ENCODE assay signal across 24 cellular contexts in genomic region chr20:13936781-13937576, GRCh38. TPM values are rescaled to one million over a fixed set of nuclear protein-coding genes. Genes with fewer than 3 reads are reported as not detected.
A peak's percentile ranks its signal among the peaks of the same experiment; 100 is the strongest.
DNase-seq lines count a peak whose midpoint lies in the region; ATAC-seq and TF ChIP-seq lines count a peak whose summit lies in the region.
"Had no signal": no experiment of that assay in that cellular context is flagged by ENCODE, and none has a peak within 500 bp of the region (broad histone marks: within the 10 kb centered on the region; RNA-seq: fewer than 3 reads in every experiment).

No MANE protein-coding gene starts in this region.

- TF ChIP-seq CTCF in progenitor cell of endocrine pancreas (IDR thresholded peaks at IDR 0.05; ENCODE audit: unreplicated experiment): no peak
- TF ChIP-seq CTCF in activated CD8-positive, alpha-beta T cell treated with anti-CD3 and anti-CD28 coated beads for 36 hours (IDR thresholded peaks at IDR 0.05): no peak

- ATAC-seq in activated CD8-positive, alpha-beta T cell treated with anti-CD3 and anti-CD28 coated beads for 36 hours: no peak
- no peak for ATAC-seq in HG03469 (IDR thresholded peaks at IDR 0.05; ENCODE audit: unreplicated experiment)
- ATAC-seq in GM21529 (IDR thresholded peaks at IDR 0.05; ENCODE audit: unreplicated experiment): no peak
- ATAC-seq: Right ventricle myocardium inferior had no signal

- CTCF ChIA-PET in activated CD8-positive, alpha-beta T cell treated with anti-CD3 and anti-CD28 coated beads for 36 hours (lab: Charles Lee): no interaction called here

- no peaks in the 10 kb centered on the region for H3K27me3 Mint-ChIP-seq in progenitor cell of endocrine pancreas
- H3K27me3 Mint-ChIP-seq in activated CD8-positive, alpha-beta T cell treated with anti-CD3 and anti-CD28 coated beads for 36 hours: peaks cover 3% of the 10 kb centered on the region

- H3K36me3 Mint-ChIP-seq in progenitor cell of endocrine pancreas (ENCODE audit: insufficient read depth): no peaks in the 10 kb centered on the region
- H3K36me3 Mint-ChIP-seq in activated CD8-positive, alpha-beta T cell treated with anti-CD3 and anti-CD28 coated beads for 36 hours (ENCODE audit: low read depth): no peaks in the 10 kb centered on the region
- H3K36me3 Mint-ChIP-seq: CD4-positive, CD25-positive, alpha-beta regulatory T cell; IgD-negative memory B cell had no signal

- peaks cover 9% of the 10 kb centered on the region for H3K9me3 Mint-ChIP-seq in progenitor cell of endocrine pancreas (ENCODE audit: low read depth)
- H3K9me3 Mint-ChIP-seq in activated CD8-positive, alpha-beta T cell treated with anti-CD3 and anti-CD28 coated beads for 36 hours: no peaks in the 10 kb centered on the region

- POLR2A ChIA-PET in activated CD8-positive, alpha-beta T cell treated with anti-CD3 and anti-CD28 coated beads for 36 hours (lab: Charles Lee): no interaction called here

- H3K4me3 Mint-ChIP-seq in progenitor cell of endocrine pancreas (ENCODE audit: low read depth): no peak overlapping the region
- no peak overlapping the region for H3K4me3 Mint-ChIP-seq in activated CD8-positive, alpha-beta T cell treated with anti-CD3 and anti-CD28 coated beads for 36 hours
- H3K4me3 Mint-ChIP-seq: CD4-positive, CD25-positive, alpha-beta regulatory T cell; IgD-negative memory B cell had no signal

- peak overlapping the region; percentile 4 for H3K27ac Mint-ChIP-seq in progenitor cell of endocrine pancreas
- no peak overlapping the region for H3K27ac Mint-ChIP-seq in activated CD8-positive, alpha-beta T cell treated with anti-CD3 and anti-CD28 coated beads for 36 hours
- H3K27ac Mint-ChIP-seq: CD4-positive, CD25-positive, alpha-beta regulatory T cell; IgD-negative memory B cell had no signal

- DNase-seq in HT-29 (ENCODE audit: low spot score) (peak; percentile 22), SK-N-DZ (ENCODE audit: low spot score) (peak; percentile 38), progenitor cell of endocrine pancreas (ENCODE audit: low spot score, unreplicated experiment) (no peak), AG20443 (ENCODE audit: low spot score) (no peak)
- no peak for DNase-seq in activated CD8-positive, alpha-beta T cell treated with anti-CD3 and anti-CD28 coated beads for 36 hours
- DNase-seq: CD4-positive, CD25-positive, alpha-beta regulatory T cell; DMS153; DND-41; HCEC 1CT; NCI-H1092 treated with DMSO at 0.1 percent for 48 hours; NCI-H1436; NCI-H187; NCI-H2081 treated with DMSO at 0.1 percent for 48 hours; NCI-H2171; NCI-H226; NCI-H510A; NCI-H774; T-helper 1 cell had no signal

- H3K4me1 Mint-ChIP-seq in progenitor cell of endocrine pancreas (ENCODE audit: low read depth): peaks cover 8% of the 10 kb centered on the region
- H3K4me1 Mint-ChIP-seq in activated CD8-positive, alpha-beta T cell treated with anti-CD3 and anti-CD28 coated beads for 36 hours (ENCODE audit: low read depth): no peaks in the 10 kb centered on the region
- H3K4me1 Mint-ChIP-seq: CD4-positive, CD25-positive, alpha-beta regulatory T cell; IgD-negative memory B cell had no signal

- intact Hi-C loops in activated CD8-positive, alpha-beta T cell treated with anti-CD3 and anti-CD28 coated beads for 36 hours (cut with micrococcal nuclease): no loop called here

RNA-seq across cellular contexts. Expression of gene SEL1L2, which starts 53.4 kb away (rescaled TPM):
- not detected in 2 replicates for total RNA-seq in HT-29 (2014; rRNA removed; shearing (Covaris generic))
- polyA plus RNA-seq in SK-N-DZ (2014; cell fraction: cytosol; rRNA removed): not detected in 2 replicates
- not detected in 2 replicates for polyA plus RNA-seq in SK-N-DZ (2014; cell fraction: nucleus; rRNA removed)
- total RNA-seq in progenitor cell of endocrine pancreas: not detected in 2 replicates
- total RNA-seq in activated CD8-positive, alpha-beta T cell treated with anti-CD3 and anti-CD28 coated beads for 36 hours: not detected
- total RNA-seq: CD4-positive, CD25-positive, alpha-beta regulatory T cell; H1; SJSA1 had no signal
- polyA plus RNA-seq: CD4-positive, CD25-positive, alpha-beta regulatory T cell; H1; IgD-negative memory B cell had no signal

RNA-seq across cellular contexts. Expression of gene MACROD2, which starts 58.3 kb away (rescaled TPM):
- 2.2 and 2.3 TPM in 2 replicates for total RNA-seq in HT-29 (2014; rRNA removed; shearing (Covaris generic))
- 4.0 and 4.2 TPM in 2 replicates for polyA plus RNA-seq in SK-N-DZ (2014; cell fraction: cytosol; rRNA removed)
- 3.4 and 6.2 TPM in 2 replicates for polyA plus RNA-seq in SK-N-DZ (2014; cell fraction: nucleus; rRNA removed)
- 6.4 and 7.6 TPM in 2 replicates for total RNA-seq in progenitor cell of endocrine pancreas
- total RNA-seq in activated CD8-positive, alpha-beta T cell treated with anti-CD3 and anti-CD28 coated beads for 36 hours: not detected
- total RNA-seq: CD4-positive, CD25-positive, alpha-beta regulatory T cell; SJSA1 had no signal

Comparison
In these comparisons a context has a peak if more than half of its experiments do, and no peak if none do; other contexts are left out.
1. DNase-seq: peak in HT-29 (single experiment) and SK-N-DZ (single experiment); none in progenitor cell of endocrine pancreas (single experiment), activated CD8-positive, alpha-beta T cell treated with anti-CD3 and anti-CD28 coated beads for 36 hours (single experiment) and AG20443 (single experiment).